Comparison of ENCODE assay signal across 23 cellular contexts in genomic region chr15:85495542-85495941, GRCh38.
"Had no signal": no experiment of that assay in that cellular context is flagged by ENCODE, and none has a peak within 500 bp of the region (broad histone marks: within the 10 kb centered on the region; RNA-seq: fewer than 3 reads in every experiment).

No MANE protein-coding gene starts in this region.

- H3K9me3 ChIP-seq: gastrocnemius medialis, left lung, tibial nerve had no signal

- H3K4me3 ChIP-seq: coronary artery, gastrocnemius medialis, left lung, skin epidermis, tibial nerve had no signal

- H3K27ac Mint-ChIP-seq: activated B cell treated with CpG ODN at 0.5 μM for 24 hours; activated CD8-positive, alpha-beta T cell treated with anti-CD3 and anti-CD28 coated beads, Interleukin-2, amount 10 ng/mL, durations not matched to agents 7 days and 5 days; activated naive CD8-positive, alpha-beta T cell treated with anti-CD3 and anti-CD28 coated beads for 36 hours; activated T-cell treated with anti-CD3 and anti-CD28 coated beads, Interleukin-2, amount 50 U/mL, for 72 hours; natural killer cell treated with Interleukin-12 subunit alpha and Interleukin-12 subunit beta and Interleukin-15 and Interleukin-18, amount 100 ng/mL, for 72 hours; progenitor cell of endocrine pancreas had no signal

- H3K4me3 Mint-ChIP-seq: activated B cell treated with CpG ODN at 0.5 μM for 24 hours; activated CD8-positive, alpha-beta T cell treated with anti-CD3 and anti-CD28 coated beads, Interleukin-2, amount 10 ng/mL, durations not matched to agents 7 days and 5 days; activated naive CD8-positive, alpha-beta T cell treated with anti-CD3 and anti-CD28 coated beads for 36 hours; activated T-cell treated with anti-CD3 and anti-CD28 coated beads, Interleukin-2, amount 50 U/mL, for 72 hours; central memory CD8-positive, alpha-beta T cell; memory B cell; natural killer cell treated with Interleukin-12 subunit alpha and Interleukin-12 subunit beta and Interleukin-15 and Interleukin-18, amount 100 ng/mL, for 72 hours had no signal

- H3K27me3 ChIP-seq: brain microvascular endothelial cell, gastrocnemius medialis, left lung, tibial nerve had no signal

- H3K36me3 Mint-ChIP-seq: activated naive CD8-positive, alpha-beta T cell treated with anti-CD3 and anti-CD28 coated beads for 36 hours; natural killer cell treated with Interleukin-12 subunit alpha and Interleukin-12 subunit beta and Interleukin-15 and Interleukin-18, amount 100 ng/mL, for 72 hours had no signal

- DNase-seq: activated B cell treated with CpG ODN at 0.5 μM for 24 hours; activated CD4-positive, alpha-beta T cell treated with anti-CD3 and anti-CD28 coated beads for 48 hours; activated CD8-positive, alpha-beta memory T cell treated with anti-CD3 and anti-CD28 coated beads, Interleukin-2, amount 50 U/mL, for 4 hours; activated CD8-positive, alpha-beta T cell treated with anti-CD3 and anti-CD28 coated beads, Interleukin-2, amount 10 ng/mL, durations not matched to agents 7 days and 5 days; activated naive CD8-positive, alpha-beta T cell treated with anti-CD3 and anti-CD28 coated beads for 36 hours; activated T-cell treated with anti-CD3 and anti-CD28 coated beads, Interleukin-2, amount 50 U/mL, for 72 hours; brain microvascular endothelial cell; effector CD4-positive, alpha-beta T cell; gastrocnemius medialis; hippocampal formation; kidney; left lung; occipital lobe; right cardiac atrium; stimulated activated CD4-positive, alpha-beta T cell treated with anti-CD3 and anti-CD28 coated beads, Interleukin-4, amount 100 ng/mL, for 24 hours; stimulated activated naive CD4-positive, alpha-beta T cell had no signal

- H3K36me3 ChIP-seq: brain microvascular endothelial cell, gastrocnemius medialis, left lung, tibial nerve had no signal

- H3K27me3 Mint-ChIP-seq: activated B cell treated with CpG ODN at 0.5 μM for 24 hours; activated naive CD8-positive, alpha-beta T cell treated with anti-CD3 and anti-CD28 coated beads for 36 hours; central memory CD8-positive, alpha-beta T cell; memory B cell; natural killer cell treated with Interleukin-12 subunit alpha and Interleukin-12 subunit beta and Interleukin-15 and Interleukin-18, amount 100 ng/mL, for 72 hours; progenitor cell of endocrine pancreas had no signal

- H3K9me3 Mint-ChIP-seq: activated B cell treated with CpG ODN at 0.5 μM for 24 hours; activated naive CD8-positive, alpha-beta T cell treated with anti-CD3 and anti-CD28 coated beads for 36 hours; activated T-cell treated with anti-CD3 and anti-CD28 coated beads, Interleukin-2, amount 50 U/mL, for 72 hours; central memory CD8-positive, alpha-beta T cell; memory B cell; natural killer cell treated with Interleukin-12 subunit alpha and Interleukin-12 subunit beta and Interleukin-15 and Interleukin-18, amount 100 ng/mL, for 72 hours had no signal

- H3K27ac ChIP-seq: coronary artery, left lung, tibial nerve had no signal
